In the genomic region with DNA sequence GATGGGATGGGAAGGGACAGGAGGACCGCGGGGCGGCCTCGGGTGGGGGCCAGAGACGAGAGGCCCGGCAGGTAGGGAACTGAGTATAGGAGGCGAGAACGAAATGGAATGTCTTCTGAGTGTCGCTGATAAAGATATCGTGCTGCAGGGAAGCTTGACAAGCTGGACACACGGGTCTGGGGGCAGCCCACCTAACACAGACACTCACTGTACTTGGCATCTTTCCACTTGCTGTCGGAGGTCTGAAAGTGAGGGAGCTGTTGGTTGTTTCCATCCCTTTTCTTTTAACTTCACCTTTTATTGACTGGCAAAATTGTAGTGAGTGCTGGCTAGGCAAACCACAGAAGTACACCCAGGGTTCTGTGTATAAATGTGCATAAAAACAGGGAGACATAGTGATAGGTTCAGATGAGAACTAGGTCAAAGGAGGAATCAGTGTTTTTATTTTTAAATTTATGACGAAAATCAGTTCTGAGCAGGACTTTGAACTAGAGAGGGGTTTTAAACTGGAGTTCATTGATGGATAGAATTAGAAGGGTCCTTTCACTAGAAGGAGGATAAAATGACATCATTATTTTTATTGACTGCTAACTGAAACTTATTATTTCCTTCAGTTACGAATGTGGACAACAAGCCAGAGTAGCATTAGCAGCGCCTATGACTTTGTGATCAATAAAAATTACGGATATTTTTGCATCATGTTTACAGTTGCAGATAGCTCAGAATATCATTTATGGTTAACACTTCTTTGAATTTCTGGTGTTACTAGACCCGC, we compare ENCODE assay signal across 8 cellular contexts.
DNase-seq lines count a peak whose midpoint lies in the region; ATAC-seq lines count a peak whose summit lies in the region.

No MANE protein-coding gene starts in this region.

- H3K27ac Mint-ChIP-seq in activated naive CD8-positive, alpha-beta T cell = peak overlapping the region; percentile 92

- peaks cover 8% of the 10 kb centered on the region for H3K36me3 Mint-ChIP-seq in activated naive CD8-positive, alpha-beta T cell

- no peaks in the 10 kb centered on the region for H3K9me3 Mint-ChIP-seq in activated naive CD8-positive, alpha-beta T cell (ENCODE audit: low read depth)

- DNase-seq in CD1c-positive myeloid dendritic cell (ENCODE audit: extremely low spot score) = peak; percentile 8
- peak; percentile 47 for DNase-seq in stimulated activated naive CD8-positive, alpha-beta T cell treated with anti-CD3 and anti-CD28 coated beads, Interleukin-15, Interleukin-2, amounts not matched to agents 100 U/mL and 50 U/mL, for 24 hours
- DNase-seq in NK-92 treated with Interleukin-12 subunit alpha and Interleukin-12 subunit beta, amount 100 ng/mL, for 24 hours (lab: John Stamatoyannopoulos, UW) = no peak

- peak overlapping the region; percentile 52; the same call in 1 of the 2 replicates for H3K9ac ChIP-seq in HUES48 (ENCODE audit: low read depth, low read length)
- H3K9ac ChIP-seq in iPS-20b (ENCODE audit: low read depth, low read length) = peak overlapping the region; percentile 88

- ATAC-seq in GM19035 (IDR thresholded peaks at IDR 0.05; ENCODE audit: unreplicated experiment) = peak; percentile 23
- ATAC-seq in stimulated activated naive CD8-positive, alpha-beta T cell treated with anti-CD3 and anti-CD28 coated beads, Interleukin-15, Interleukin-2, amounts not matched to agents 100 U/mL and 50 U/mL, for 24 hours = no peak
- ATAC-seq in GM19467 (IDR thresholded peaks at IDR 0.05; ENCODE audit: unreplicated experiment) = no peak

- peaks cover 38% of the 10 kb centered on the region for H3K4me1 Mint-ChIP-seq in activated naive CD8-positive, alpha-beta T cell (ENCODE audit: low read depth)

- peak overlapping the region; percentile 81 for H3K4me3 ChIP-seq in HUES48 (ENCODE audit: low read depth, low read length)
- H3K4me3 ChIP-seq in iPS-20b (ENCODE audit: low read length) = peak overlapping the region; percentile 91

- H3K36me3 ChIP-seq in HUES48 (ENCODE audit: control insufficient read depth, insufficient read depth, low read length) (peaks cover 3% of the 10 kb centered on the region; the same call in 1 of the 2 replicates), iPS-20b (ENCODE audit: insufficient read depth, low read depth, low read length) (peaks cover 5% of the 10 kb centered on the region; the same call in 1 of the 2 replicates)

- H3K27ac ChIP-seq in HUES48 (ENCODE audit: low read depth, low read length) (peak overlapping the region; percentile 37), iPS-20b (ENCODE audit: low read length) (no peak overlapping the region)

- H3K4me1 ChIP-seq in HUES48 (ENCODE audit: control insufficient read depth, insufficient read depth, low read length) (peaks cover 5% of the 10 kb centered on the region; the same call in 1 of the 2 replicates), iPS-20b (ENCODE audit: insufficient read depth, low read length) (0 out of 2 replicates have a peak, but pooled peaks cover 4% of the 10 kb centered on the region)

- no peaks in the 10 kb centered on the region for H3K27me3 Mint-ChIP-seq in activated naive CD8-positive, alpha-beta T cell

- no peaks in the 10 kb centered on the region for H3K27me3 ChIP-seq in HUES48 (ENCODE audit: control insufficient read depth, insufficient read depth, low read length)
- no peaks in the 10 kb centered on the region for H3K27me3 ChIP-seq in iPS-20b (ENCODE audit: insufficient read depth, low read length)

- H3K9me3 ChIP-seq in HUES48 (ENCODE audit: control insufficient read depth, insufficient read depth, low read length) (no peaks in the 10 kb centered on the region), iPS-20b (ENCODE audit: insufficient read depth, low read depth, low read length) (no peaks in the 10 kb centered on the region)

- H3K4me3 Mint-ChIP-seq in activated naive CD8-positive, alpha-beta T cell = peak overlapping the region; percentile 98
